Comparison of ENCODE assay signal across 8 cellular contexts in the genomic region with DNA sequence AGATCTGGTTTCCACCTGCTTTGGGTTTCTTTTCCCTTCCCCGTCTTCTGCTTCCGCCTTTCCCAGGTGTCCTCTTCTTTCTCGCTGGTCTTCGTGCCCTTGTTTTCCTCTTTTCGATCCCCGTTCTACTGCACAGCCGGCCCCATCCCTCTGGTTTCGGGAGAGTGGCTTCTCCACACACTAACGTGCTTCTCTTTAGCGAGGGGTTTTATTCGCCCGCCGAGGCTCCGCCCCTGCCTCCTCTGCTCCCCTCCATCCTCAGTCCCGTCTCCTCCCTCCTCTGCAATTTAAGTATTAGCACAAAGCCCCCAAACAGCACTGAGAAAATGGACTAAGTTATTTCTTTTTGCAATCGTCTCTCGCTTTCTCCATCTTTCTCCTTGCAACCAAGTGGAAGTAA. TPM values are rescaled to one million over a fixed set of nuclear protein-coding genes. Genes with fewer than 3 reads are reported as not detected.
DNase-seq lines count a peak whose midpoint lies in the region; ATAC-seq and TF ChIP-seq lines count a peak whose summit lies in the region.

A gene (minus strand): TSS at position 182 of the 400 bp plus-strand sequence. CDS start 746 bp downstream, outside the sequence.

- peaks cover 0 to 18% (median 3%) of the 10 kb centered on the region in 3 donors for H3K27me3 ChIP-seq in sigmoid colon

- no peak for TF ChIP-seq CTCF in sigmoid colon (IDR thresholded peaks at IDR 0.05)

- TF ChIP-seq EP300 in sigmoid colon (IDR thresholded peaks at IDR 0.05): no peak

- WGBS in sigmoid colon, 2 donors: 1 to 3% methylated on average over 17 of the region's 17 CpGs

- ATAC-seq in GM18858 (IDR thresholded peaks at IDR 0.05; ENCODE audit: unreplicated experiment): no peak
- no peak for ATAC-seq in GM18873 (IDR thresholded peaks at IDR 0.05; ENCODE audit: low FRiP score, unreplicated experiment)
- no peak for ATAC-seq in GM21717 (IDR thresholded peaks at IDR 0.05; ENCODE audit: unreplicated experiment)

- peaks cover 0 to 23% (median 14%) of the 10 kb centered on the region in 4 donors for H3K4me1 ChIP-seq in sigmoid colon

- peak; percentile 35 to 63 for TF ChIP-seq POLR2A in sigmoid colon (IDR thresholded peaks at IDR 0.05)

- DNase-seq in ELR (ENCODE audit: low read depth) (peak; percentile 17), NCI-H82 treated with DMSO at 0.1 percent for 48 hours (lab: John Stamatoyannopoulos, UW; ENCODE audit: unreplicated experiment) (peak; percentile 90), astrocyte of the hippocampus (ENCODE audit: low read depth, low spot score) (peak; percentile 27), sigmoid colon (peak; percentile 82)

- intact Hi-C loops in sigmoid colon (cut with DNase I): no loop called here

- H3K9me3 ChIP-seq in sigmoid colon: no peaks in the 10 kb centered on the region

- H3K36me3 ChIP-seq in sigmoid colon: no peaks in the 10 kb centered on the region

- H3K4me3 ChIP-seq in iPS-11a (ENCODE audit: low read depth, low read length) (peak within 1 kb of the TSS; percentile 91), sigmoid colon (peak within 1 kb of the TSS; percentile 36 to 50 (median 46))

- H3K27ac ChIP-seq in sigmoid colon: peak within 1 kb of the TSS in 2 of 4 donors; percentile 42 to 75

RNA-seq across cellular contexts. Expression of the gene that starts here (rescaled TPM):
- total RNA-seq in sigmoid colon: 10 to 100 TPM in 3 of 4 donors, 1 to 10 TPM in 1; 9.9 to 19.7 (median 14.1) TPM
- polyA plus RNA-seq in sigmoid colon: 10 to 100 TPM in 2 of 3 donors, 1 to 10 TPM in 1; 5.5 to 24.7 (median 13.2) TPM

Comparison
In these comparisons a context has a peak if more than half of its experiments do, and no peak if none do; other contexts are left out.
1. DNase-seq: peak in every context shown above with its lines; median percentile 90 in NCI-H82 treated with DMSO at 0.1 percent for 48 hours; 82 in sigmoid colon; 27 in astrocyte of the hippocampus; 17 in ELR.